In the genomic region with DNA sequence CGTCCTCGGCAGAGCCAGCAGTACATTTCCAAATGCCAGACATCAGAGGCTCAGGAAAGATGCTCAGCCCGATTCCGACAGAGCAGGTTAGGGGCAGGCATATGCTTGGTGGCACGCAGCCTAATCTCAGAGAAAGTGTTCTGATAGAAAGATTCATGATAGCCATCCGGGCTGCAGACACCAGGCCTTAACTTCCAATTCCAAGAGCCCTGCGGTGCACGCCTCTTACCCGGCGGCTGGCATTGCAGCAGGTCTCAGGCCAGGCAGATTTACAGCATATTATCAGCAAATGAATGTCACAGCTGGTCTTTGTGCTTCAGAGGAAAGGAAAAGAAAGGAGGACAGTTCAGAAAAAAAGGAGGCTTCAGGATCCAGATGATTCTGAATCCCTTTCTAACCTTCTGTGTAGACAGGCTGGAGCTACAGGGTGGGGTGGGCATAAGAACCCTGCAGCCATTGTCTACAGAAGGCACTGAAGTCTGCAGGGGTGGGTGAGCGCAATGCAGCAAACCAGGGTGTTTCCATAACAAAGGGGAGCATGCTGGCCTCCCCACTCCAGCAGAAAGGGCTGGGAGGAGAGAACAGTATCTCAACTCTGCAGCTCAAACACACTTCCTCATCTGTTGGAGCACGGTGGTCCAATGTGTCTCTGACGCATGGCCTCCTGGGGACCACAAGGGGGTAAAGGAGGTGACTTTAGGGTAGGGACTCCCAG, we compare ENCODE assay signal across 1 cellular context.
TF ChIP-seq lines count a peak whose summit lies in the region.

No MANE protein-coding gene starts in this region.

TF ChIP-seq in H1, 55 proteins besides CTCF, POLR2A, EP300 and RAD21 (continued from another document):
- TF ChIP-seq, protein P1, sequence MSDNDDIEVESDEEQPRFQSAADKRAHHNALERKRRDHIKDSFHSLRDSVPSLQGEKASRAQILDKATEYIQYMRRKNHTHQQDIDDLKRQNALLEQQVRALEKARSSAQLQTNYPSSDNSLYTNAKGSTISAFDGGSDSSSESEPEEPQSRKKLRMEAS (IDR thresholded peaks at IDR 0.05): peak; percentile 63
- TF ChIP-seq, protein P2, sequence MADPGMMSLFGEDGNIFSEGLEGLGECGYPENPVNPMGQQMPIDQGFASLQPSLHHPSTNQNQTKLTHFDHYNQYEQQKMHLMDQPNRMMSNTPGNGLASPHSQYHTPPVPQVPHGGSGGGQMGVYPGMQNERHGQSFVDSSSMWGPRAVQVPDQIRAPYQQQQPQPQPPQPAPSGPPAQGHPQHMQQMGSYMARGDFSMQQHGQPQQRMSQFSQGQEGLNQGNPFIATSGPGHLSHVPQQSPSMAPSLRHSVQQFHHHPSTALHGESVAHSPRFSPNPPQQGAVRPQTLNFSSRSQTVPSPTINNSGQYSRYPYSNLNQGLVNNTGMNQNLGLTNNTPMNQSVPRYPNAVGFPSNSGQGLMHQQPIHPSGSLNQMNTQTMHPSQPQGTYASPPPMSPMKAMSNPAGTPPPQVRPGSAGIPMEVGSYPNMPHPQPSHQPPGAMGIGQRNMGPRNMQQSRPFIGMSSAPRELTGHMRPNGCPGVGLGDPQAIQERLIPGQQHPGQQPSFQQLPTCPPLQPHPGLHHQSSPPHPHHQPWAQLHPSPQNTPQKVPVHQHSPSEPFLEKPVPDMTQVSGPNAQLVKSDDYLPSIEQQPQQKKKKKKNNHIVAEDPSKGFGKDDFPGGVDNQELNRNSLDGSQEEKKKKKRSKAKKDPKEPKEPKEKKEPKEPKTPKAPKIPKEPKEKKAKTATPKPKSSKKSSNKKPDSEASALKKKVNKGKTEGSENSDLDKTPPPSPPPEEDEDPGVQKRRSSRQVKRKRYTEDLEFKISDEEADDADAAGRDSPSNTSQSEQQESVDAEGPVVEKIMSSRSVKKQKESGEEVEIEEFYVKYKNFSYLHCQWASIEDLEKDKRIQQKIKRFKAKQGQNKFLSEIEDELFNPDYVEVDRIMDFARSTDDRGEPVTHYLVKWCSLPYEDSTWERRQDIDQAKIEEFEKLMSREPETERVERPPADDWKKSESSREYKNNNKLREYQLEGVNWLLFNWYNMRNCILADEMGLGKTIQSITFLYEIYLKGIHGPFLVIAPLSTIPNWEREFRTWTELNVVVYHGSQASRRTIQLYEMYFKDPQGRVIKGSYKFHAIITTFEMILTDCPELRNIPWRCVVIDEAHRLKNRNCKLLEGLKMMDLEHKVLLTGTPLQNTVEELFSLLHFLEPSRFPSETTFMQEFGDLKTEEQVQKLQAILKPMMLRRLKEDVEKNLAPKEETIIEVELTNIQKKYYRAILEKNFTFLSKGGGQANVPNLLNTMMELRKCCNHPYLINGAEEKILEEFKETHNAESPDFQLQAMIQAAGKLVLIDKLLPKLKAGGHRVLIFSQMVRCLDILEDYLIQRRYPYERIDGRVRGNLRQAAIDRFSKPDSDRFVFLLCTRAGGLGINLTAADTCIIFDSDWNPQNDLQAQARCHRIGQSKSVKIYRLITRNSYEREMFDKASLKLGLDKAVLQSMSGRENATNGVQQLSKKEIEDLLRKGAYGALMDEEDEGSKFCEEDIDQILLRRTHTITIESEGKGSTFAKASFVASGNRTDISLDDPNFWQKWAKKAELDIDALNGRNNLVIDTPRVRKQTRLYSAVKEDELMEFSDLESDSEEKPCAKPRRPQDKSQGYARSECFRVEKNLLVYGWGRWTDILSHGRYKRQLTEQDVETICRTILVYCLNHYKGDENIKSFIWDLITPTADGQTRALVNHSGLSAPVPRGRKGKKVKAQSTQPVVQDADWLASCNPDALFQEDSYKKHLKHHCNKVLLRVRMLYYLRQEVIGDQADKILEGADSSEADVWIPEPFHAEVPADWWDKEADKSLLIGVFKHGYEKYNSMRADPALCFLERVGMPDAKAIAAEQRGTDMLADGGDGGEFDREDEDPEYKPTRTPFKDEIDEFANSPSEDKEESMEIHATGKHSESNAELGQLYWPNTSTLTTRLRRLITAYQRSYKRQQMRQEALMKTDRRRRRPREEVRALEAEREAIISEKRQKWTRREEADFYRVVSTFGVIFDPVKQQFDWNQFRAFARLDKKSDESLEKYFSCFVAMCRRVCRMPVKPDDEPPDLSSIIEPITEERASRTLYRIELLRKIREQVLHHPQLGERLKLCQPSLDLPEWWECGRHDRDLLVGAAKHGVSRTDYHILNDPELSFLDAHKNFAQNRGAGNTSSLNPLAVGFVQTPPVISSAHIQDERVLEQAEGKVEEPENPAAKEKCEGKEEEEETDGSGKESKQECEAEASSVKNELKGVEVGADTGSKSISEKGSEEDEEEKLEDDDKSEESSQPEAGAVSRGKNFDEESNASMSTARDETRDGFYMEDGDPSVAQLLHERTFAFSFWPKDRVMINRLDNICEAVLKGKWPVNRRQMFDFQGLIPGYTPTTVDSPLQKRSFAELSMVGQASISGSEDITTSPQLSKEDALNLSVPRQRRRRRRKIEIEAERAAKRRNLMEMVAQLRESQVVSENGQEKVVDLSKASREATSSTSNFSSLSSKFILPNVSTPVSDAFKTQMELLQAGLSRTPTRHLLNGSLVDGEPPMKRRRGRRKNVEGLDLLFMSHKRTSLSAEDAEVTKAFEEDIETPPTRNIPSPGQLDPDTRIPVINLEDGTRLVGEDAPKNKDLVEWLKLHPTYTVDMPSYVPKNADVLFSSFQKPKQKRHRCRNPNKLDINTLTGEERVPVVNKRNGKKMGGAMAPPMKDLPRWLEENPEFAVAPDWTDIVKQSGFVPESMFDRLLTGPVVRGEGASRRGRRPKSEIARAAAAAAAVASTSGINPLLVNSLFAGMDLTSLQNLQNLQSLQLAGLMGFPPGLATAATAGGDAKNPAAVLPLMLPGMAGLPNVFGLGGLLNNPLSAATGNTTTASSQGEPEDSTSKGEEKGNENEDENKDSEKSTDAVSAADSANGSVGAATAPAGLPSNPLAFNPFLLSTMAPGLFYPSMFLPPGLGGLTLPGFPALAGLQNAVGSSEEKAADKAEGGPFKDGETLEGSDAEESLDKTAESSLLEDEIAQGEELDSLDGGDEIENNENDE (IDR thresholded peaks at IDR 0.05; ENCODE audit: insufficient replicate concordance, low read length): no peak
- TF ChIP-seq SUZ12 (IDR thresholded peaks at IDR 0.05; ENCODE audit: low read length): no peak
- no peak for TF ChIP-seq TCF12 (IDR thresholded peaks at IDR 0.05; ENCODE audit: low read depth, low read length)
- TF ChIP-seq POU5F1 (IDR thresholded peaks at IDR 0.05; ENCODE audit: low read depth, low read length): peak; percentile 67; the same call in 1 of the 2 replicates
- TF ChIP-seq CBX5 (IDR thresholded peaks at IDR 0.05; ENCODE audit: low read depth, low read length): no peak
- TF ChIP-seq PHF8 (conservative IDR thresholded peaks at IDR 0.05; ENCODE audit: low read depth, low read length): no peak
- TF ChIP-seq SIN3A (conservative IDR thresholded peaks at IDR 0.05 in 1 of 2, IDR thresholded peaks at IDR 0.05 in 1 of 2; ENCODE audit: low read depth in 1 of 2, low read length in 2 of 2): no peak
TF ChIP-seq in H1: peak in this region for 6.
